9 cellular contexts compared by ENCODE assay signal in genomic region chr19:2308114-2308556, GRCh38. TPM values are rescaled to one million over a fixed set of nuclear protein-coding genes. Genes with fewer than 3 reads are reported as not detected.
DNase-seq lines count a peak whose midpoint lies in the region; ATAC-seq, FAIRE-seq and TF ChIP-seq lines count a peak whose summit lies in the region.
"Had no signal": no experiment of that assay in that cellular context is flagged by ENCODE, and none has a peak within 500 bp of the region (broad histone marks: within the 10 kb centered on the region; RNA-seq: fewer than 3 reads in every experiment).

A gene with protein sequence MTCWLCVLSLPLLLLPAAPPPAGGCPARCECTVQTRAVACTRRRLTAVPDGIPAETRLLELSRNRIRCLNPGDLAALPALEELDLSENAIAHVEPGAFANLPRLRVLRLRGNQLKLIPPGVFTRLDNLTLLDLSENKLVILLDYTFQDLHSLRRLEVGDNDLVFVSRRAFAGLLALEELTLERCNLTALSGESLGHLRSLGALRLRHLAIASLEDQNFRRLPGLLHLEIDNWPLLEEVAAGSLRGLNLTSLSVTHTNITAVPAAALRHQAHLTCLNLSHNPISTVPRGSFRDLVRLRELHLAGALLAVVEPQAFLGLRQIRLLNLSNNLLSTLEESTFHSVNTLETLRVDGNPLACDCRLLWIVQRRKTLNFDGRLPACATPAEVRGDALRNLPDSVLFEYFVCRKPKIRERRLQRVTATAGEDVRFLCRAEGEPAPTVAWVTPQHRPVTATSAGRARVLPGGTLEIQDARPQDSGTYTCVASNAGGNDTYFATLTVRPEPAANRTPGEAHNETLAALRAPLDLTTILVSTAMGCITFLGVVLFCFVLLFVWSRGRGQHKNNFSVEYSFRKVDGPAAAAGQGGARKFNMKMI (minus strand): TSS chr19:2308154. CDS start chr19:2291776, 16,378 bp downstream.

- FAIRE-seq in pancreas (lab: Jason Lieb, UNC): no peak

- H3K27me3 ChIP-seq in pancreas (no peaks in the 10 kb centered on the region), vagina (peaks cover 10% of the 10 kb centered on the region)

- H3K9me3 ChIP-seq in pancreas (no peaks in the 10 kb centered on the region), vagina (no peaks in the 10 kb centered on the region)

- intact Hi-C loops in pancreas (cut with DNase I) (no loop called here), vagina (cut with DNase I) (no loop called here)

- no peak for TF ChIP-seq POLR2A in vagina (IDR thresholded peaks at IDR 0.05)

- no peak within 1 kb of the TSS for H3K27ac Mint-ChIP-seq in effector memory CD8-positive, alpha-beta T cell

- TF ChIP-seq CTCF in pancreas (IDR thresholded peaks at IDR 0.05): no peak
- TF ChIP-seq CTCF in vagina (IDR thresholded peaks at IDR 0.05): no peak

- H3K36me3 ChIP-seq in pancreas: no peaks in the 10 kb centered on the region
- H3K36me3 ChIP-seq in vagina: no peaks in the 10 kb centered on the region

- peaks cover 59 to 86% of the 10 kb centered on the region in 2 donors for H3K27me3 Mint-ChIP-seq in effector memory CD8-positive, alpha-beta T cell

- WGBS in pancreas, 2 donors: 10 to 14% methylated on average over 19 to 63 of the region's 63 CpGs

- peaks cover 29% of the 10 kb centered on the region for H3K36me3 Mint-ChIP-seq in effector memory CD8-positive, alpha-beta T cell (ENCODE audit: insufficient read depth)

- no peaks in the 10 kb centered on the region for H3K9me3 Mint-ChIP-seq in effector memory CD8-positive, alpha-beta T cell

- H3K4me1 Mint-ChIP-seq in effector memory CD8-positive, alpha-beta T cell (ENCODE audit: low read depth in 2 of 2): peaks cover 4 to 5% of the 10 kb centered on the region in 2 donors

- no peak within 1 kb of the TSS for H3K27ac ChIP-seq in pancreas
- no peak within 1 kb of the TSS for H3K27ac ChIP-seq in vagina

- H3K4me1 ChIP-seq in pancreas (no peaks in the 10 kb centered on the region), vagina (no peaks in the 10 kb centered on the region)

- H3K4me3 ChIP-seq in pancreas: no peak within 1 kb of the TSS
- H3K4me3 ChIP-seq in vagina: peak within 1 kb of the TSS in 1 of 2 donors; percentile 16

- H3K4me3 Mint-ChIP-seq in effector memory CD8-positive, alpha-beta T cell: peak within 1 kb of the TSS; percentile 48 to 70

- peak; percentile 43 for ATAC-seq in effector memory CD8-positive, alpha-beta T cell (replicated peaks)
- ATAC-seq in pancreas: peak in 3 of 4 donors; percentile 25 to 38 (median 32)
- ATAC-seq in HG02938 (IDR thresholded peaks at IDR 0.05; ENCODE audit: unreplicated experiment): no peak

- DNase-seq in NCI-H146 (lab: John Stamatoyannopoulos, UW) (peak; percentile 22), NCI-H146 treated with DMSO at 0.1 percent for 48 hours (lab: John Stamatoyannopoulos, UW; ENCODE audit: unreplicated experiment) (no peak), NCI-H1930 (lab: John Stamatoyannopoulos, UW) (peak; percentile 16 to 25), pancreas (peak in 2 of 6 donors; percentile 65 to 66), NCI-H526 treated with DMSO at 0.1 percent for 48 hours (lab: John Stamatoyannopoulos, UW) (no peak), vagina (ENCODE audit: extremely low spot score in 2 of 2) (no peak)
- no peak for DNase-seq in effector memory CD8-positive, alpha-beta T cell
- DNase-seq: occipital lobe had no signal

RNA-seq across cellular contexts. Expression of the gene that starts here (rescaled TPM):
- total RNA-seq in pancreas (1 to 10 TPM in 1 of 6 donors, under 1 TPM in 1, not detected in 4; 0.16 to 1.5 TPM), vagina (not detected)
- under 1 TPM in 1 of 2 donors, not detected in 1; 0.05 TPM for polyA plus RNA-seq in pancreas

Comparison
In these comparisons a context has a peak if more than half of its experiments do, and no peak if none do; other contexts are left out.
1. DNase-seq: peak in NCI-H146 (single experiment) and NCI-H1930 (2 of 2); none in NCI-H146 treated with DMSO at 0.1 percent for 48 hours (single experiment), effector memory CD8-positive, alpha-beta T cell (0 of 3), NCI-H526 treated with DMSO at 0.1 percent for 48 hours (single experiment) and vagina (0 of 2).